In the genomic region with DNA sequence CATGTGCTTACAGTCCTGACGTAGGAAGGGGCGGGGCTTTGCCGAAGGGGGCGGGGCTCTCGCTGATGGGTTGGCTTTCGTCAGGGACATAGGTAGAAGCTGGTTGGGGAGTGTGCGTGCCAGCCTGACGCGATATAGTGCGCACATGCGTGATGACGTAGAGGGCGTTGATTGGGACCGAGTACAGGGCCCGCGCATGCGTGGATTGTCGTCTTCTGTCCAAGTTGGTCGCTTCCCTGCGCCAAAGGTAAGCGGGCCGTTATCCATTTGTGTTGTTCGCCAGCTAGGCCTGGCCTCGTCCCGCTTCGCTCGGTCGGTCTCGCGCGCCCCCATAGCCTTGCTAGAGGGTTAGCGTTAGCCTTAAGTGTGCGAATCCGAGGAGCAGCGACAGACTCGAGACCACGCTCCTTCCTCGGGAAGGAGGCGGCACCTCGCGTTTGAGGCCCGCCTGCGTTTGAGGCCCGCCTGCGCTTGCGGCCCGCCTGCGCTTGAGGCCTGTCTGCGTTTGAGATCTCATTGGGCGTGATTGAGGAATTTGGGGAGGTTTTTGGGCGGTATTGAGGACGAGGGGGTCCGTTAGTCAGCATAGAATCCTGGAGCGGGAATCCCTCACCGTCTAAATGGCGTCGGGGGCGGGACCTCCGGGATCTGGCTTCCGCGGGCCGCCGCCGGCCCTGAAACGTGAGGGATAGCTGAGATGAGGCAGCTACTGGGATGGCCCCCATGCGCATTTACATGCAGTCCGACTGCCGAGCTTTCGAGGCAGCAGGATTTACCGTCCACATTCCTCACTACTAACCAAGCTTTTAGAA, we compare ENCODE assay signal across 8 cellular contexts. TPM values are rescaled to one million over a fixed set of nuclear protein-coding genes. Genes with fewer than 3 reads are reported as not detected.
DNase-seq lines count a peak whose midpoint lies in the region; ATAC-seq lines count a peak whose summit lies in the region.

A gene (plus strand): TSS at position 197 of the 812 bp plus-strand sequence. CDS start 710 bp downstream, outside the sequence.

- peaks cover 28% of the 10 kb centered on the region for H3K36me3 Mint-ChIP-seq in activated CD8-positive, alpha-beta memory T cell treated with anti-CD3 and anti-CD28 coated beads, Interleukin-2, amount 10 ng/mL, durations not matched to agents 7 days and 5 days

- H2AK5ac ChIP-seq in mesendoderm (ENCODE audit: low read length): peak within 1 kb of the TSS; percentile 59

- H3K79me1 ChIP-seq in mesendoderm (ENCODE audit: low read length): peaks cover 11% of the 10 kb centered on the region

- peak within 1 kb of the TSS; percentile 93 for H2BK5ac ChIP-seq in mesendoderm (ENCODE audit: low read length)

- no peaks in the 10 kb centered on the region for H3K9me3 ChIP-seq in NT2/D1 (ENCODE audit: insufficient read depth, low read length)
- no peaks in the 10 kb centered on the region for H3K9me3 ChIP-seq in endocrine pancreas (ENCODE audit: control insufficient read depth, low read length)

- no peak within 1 kb of the TSS for H2BK15ac ChIP-seq in mesendoderm (replicated peaks; ENCODE audit: low read depth)

- no CpG with 5 or more reads among the region's 70 CpGs for WGBS in mesendoderm (ENCODE audit: extremely low coverage, insufficient coverage, low lambda C conversion rate)

- H3K9ac ChIP-seq in NT2/D1 (ENCODE audit: insufficient read length, low read depth) (peak within 1 kb of the TSS; percentile 99), endocrine pancreas (ENCODE audit: control insufficient read depth, insufficient read depth, low read length) (peak within 1 kb of the TSS; percentile 94), mesendoderm (ENCODE audit: low read length) (peak within 1 kb of the TSS; percentile 99)

- peaks cover 47% of the 10 kb centered on the region for H3K4me1 Mint-ChIP-seq in activated CD8-positive, alpha-beta memory T cell treated with anti-CD3 and anti-CD28 coated beads, Interleukin-2, amount 10 ng/mL, durations not matched to agents 7 days and 5 days

- H3K4ac ChIP-seq in mesendoderm (ENCODE audit: low read depth, low read length): peak within 1 kb of the TSS; percentile 44

- peak within 1 kb of the TSS; percentile 97 for H3K4me2 ChIP-seq in mesendoderm (ENCODE audit: low read length)

- peak within 1 kb of the TSS; percentile 96 for H3K4me3 Mint-ChIP-seq in activated CD8-positive, alpha-beta memory T cell treated with anti-CD3 and anti-CD28 coated beads, Interleukin-2, amount 10 ng/mL, durations not matched to agents 7 days and 5 days

- H3K27me3 Mint-ChIP-seq in activated CD8-positive, alpha-beta memory T cell treated with anti-CD3 and anti-CD28 coated beads, Interleukin-2, amount 10 ng/mL, durations not matched to agents 7 days and 5 days: no peaks in the 10 kb centered on the region

- no peaks in the 10 kb centered on the region for H3K9me3 Mint-ChIP-seq in activated CD8-positive, alpha-beta memory T cell treated with anti-CD3 and anti-CD28 coated beads, Interleukin-2, amount 10 ng/mL, durations not matched to agents 7 days and 5 days (ENCODE audit: low read depth)

- peak within 1 kb of the TSS; percentile 95 for H3K23ac ChIP-seq in mesendoderm (ENCODE audit: low read length)

- no peak within 1 kb of the TSS for H2BK120ac ChIP-seq in mesendoderm (ENCODE audit: low read depth, low read length)

- peak within 1 kb of the TSS; percentile 97 for H3K27ac Mint-ChIP-seq in activated CD8-positive, alpha-beta memory T cell treated with anti-CD3 and anti-CD28 coated beads, Interleukin-2, amount 10 ng/mL, durations not matched to agents 7 days and 5 days

- H3K18ac ChIP-seq in mesendoderm (ENCODE audit: low read length): peak within 1 kb of the TSS; percentile 8

- H3K4me3 ChIP-seq in NT2/D1 (ENCODE audit: insufficient read length, low read depth) (peak within 1 kb of the TSS; percentile 99), endocrine pancreas (ENCODE audit: control insufficient read depth, insufficient read depth, low read length) (peak within 1 kb of the TSS; percentile 90), mesendoderm (ENCODE audit: low read length) (peak within 1 kb of the TSS; percentile 96)

- DNase-seq in COLO829 (ENCODE audit: low spot score): peak; percentile 100
- DNase-seq in HUDEP-2 (lab: John Stamatoyannopoulos, UW; ENCODE audit: unreplicated experiment in 76 of 76): peak; percentile 80 to 99 (median 98)
- DNase-seq in NT2/D1 (ENCODE audit: low read depth, low spot score): peak; percentile 97
- peak; percentile 100 for DNase-seq in activated CD8-positive, alpha-beta memory T cell treated with anti-CD3 and anti-CD28 coated beads, Interleukin-2, amount 10 ng/mL, durations not matched to agents 7 days and 5 days
- peak; percentile 100 for DNase-seq in mesendoderm
- DNase-seq in stimulated activated CD8-positive, alpha-beta memory T cell treated with anti-CD3 and anti-CD28 coated beads, Interleukin-15, amount 100 ng/mL, for 1 hour (ENCODE audit: low read depth): peak; percentile 100

- no peak within 1 kb of the TSS for H4K5ac ChIP-seq in mesendoderm (ENCODE audit: low read length)

- H3K56ac ChIP-seq in mesendoderm (ENCODE audit: low read length): peak within 1 kb of the TSS; percentile 100

- no peak within 1 kb of the TSS for H4K8ac ChIP-seq in mesendoderm (ENCODE audit: low read depth, low read length)

- H3K27ac ChIP-seq in mesendoderm (ENCODE audit: low read depth, low read length): peak within 1 kb of the TSS; percentile 60

- H3K36me3 ChIP-seq in NT2/D1 (ENCODE audit: insufficient read depth, insufficient read length, low read length) (peaks cover 33% of the 10 kb centered on the region), endocrine pancreas (ENCODE audit: control insufficient read depth, insufficient read depth, low read length) (peaks cover 2% of the 10 kb centered on the region), mesendoderm (ENCODE audit: control insufficient read depth, insufficient read depth, low read length) (peaks cover 5% of the 10 kb centered on the region)

- CTCF ChIA-PET in activated CD8-positive, alpha-beta memory T cell treated with anti-CD3 and anti-CD28 coated beads, Interleukin-2, amount 10 ng/mL, durations not matched to agents 7 days and 5 days (lab: Charles Lee): interaction anchor here (1.2 to 3.7 kb wide), 5 partner anchors 16 to 76 kb away, joined by 3 to 24 read pairs (median 4); no protein-coding TSS in a partner anchor

- H3K4me1 ChIP-seq in NT2/D1 (ENCODE audit: insufficient read depth, insufficient read length) (no peaks in the 10 kb centered on the region), endocrine pancreas (ENCODE audit: control insufficient read depth, insufficient read depth, low read length) (peaks cover 17% of the 10 kb centered on the region), mesendoderm (ENCODE audit: control insufficient read depth, low read depth, low read length) (peaks cover 4% of the 10 kb centered on the region)

- peaks cover 19% of the 10 kb centered on the region for H3K79me2 ChIP-seq in mesendoderm (ENCODE audit: control insufficient read depth, insufficient read depth, low read length)

- ATAC-seq in GM21367 (IDR thresholded peaks at IDR 0.05; ENCODE audit: unreplicated experiment): peak; percentile 68
- ATAC-seq in activated CD8-positive, alpha-beta memory T cell treated with anti-CD3 and anti-CD28 coated beads, Interleukin-2, amount 10 ng/mL, durations not matched to agents 7 days and 5 days: peak; percentile 88

- H3K27me3 ChIP-seq in NT2/D1 (ENCODE audit: insufficient read depth, insufficient read length) (no peaks in the 10 kb centered on the region), endocrine pancreas (ENCODE audit: control insufficient read depth, insufficient read depth, low read length) (no peaks in the 10 kb centered on the region), mesendoderm (ENCODE audit: insufficient read depth, low read length, poor library complexity) (no peaks in the 10 kb centered on the region)

RNA-seq across cellular contexts. Expression of the gene that starts here (rescaled TPM):
- 100 to 1,000 TPM; 274 to 359 TPM for total RNA-seq in activated CD8-positive, alpha-beta memory T cell treated with anti-CD3 and anti-CD28 coated beads, Interleukin-2, amount 10 ng/mL, durations not matched to agents 7 days and 5 days
- 435 TPM for polyA plus RNA-seq in mesendoderm (2013, experiment 1 of 2)
- 429 TPM for polyA plus RNA-seq in mesendoderm (2013, experiment 2 of 2)

Comparison
In these comparisons a context has a peak if more than half of its experiments do, and no peak if none do; other contexts are left out.
1. Peak in every context shown above with its lines: DNase-seq, ATAC-seq, H3K4me3 ChIP-seq and H3K27ac ChIP-seq.